ENCODE assay signal across 29 cellular contexts in genomic region chr18:67410671-67411070, GRCh38.
DNase-seq lines count a peak whose midpoint lies in the region; ATAC-seq and TF ChIP-seq lines count a peak whose summit lies in the region.
"Had no signal": no experiment of that assay in that cellular context is flagged by ENCODE, and none has a peak within 500 bp of the region (broad histone marks: within the 10 kb centered on the region; RNA-seq: fewer than 3 reads in every experiment).

No MANE protein-coding gene starts in this region.

- ATAC-seq in right cardiac atrium = no peak
- ATAC-seq in right lobe of liver = no peak
- no peak for ATAC-seq in GM21529 (IDR thresholded peaks at IDR 0.05; ENCODE audit: unreplicated experiment)
- ATAC-seq: activated T-helper 17 cell treated with anti-CD3 and anti-CD28 coated beads, Interleukin-2, amount 50 U/mL, for 72 hours; heart right ventricle; stimulated activated memory B cell treated with anti-CD40 and anti-IgM and Interleukin-4, amounts not matched to agents 10 μg/mL and 1 μg/mL and 100 μg/mL, for 72 hours had no signal

- H3K4me1 ChIP-seq in right cardiac atrium (ENCODE audit: control insufficient read depth, insufficient read depth, low read length) (no peaks in the 10 kb centered on the region), right lobe of liver (no peaks in the 10 kb centered on the region)
- H3K4me1 ChIP-seq: heart right ventricle, left ventricle myocardium inferior, Peyer's patch, testis, vagina had no signal

- H3K27ac ChIP-seq in right cardiac atrium (ENCODE audit: low read length) = no peak overlapping the region
- no peak overlapping the region for H3K27ac ChIP-seq in right lobe of liver
- H3K27ac ChIP-seq: coronary artery, heart right ventricle, left ventricle myocardium inferior, Peyer's patch, SJSA1, skin epidermis, testis, vagina, WERI-Rb-1 had no signal

- peak; percentile 35 for DNase-seq in EH (ENCODE audit: low read depth)
- DNase-seq in MG63 = peak; percentile 9
- DNase-seq in choroid plexus epithelial cell (ENCODE audit: low read depth) = peak; percentile 63
- DNase-seq in myocyte (ENCODE audit: low read depth) = peak; percentile 62
- DNase-seq in right cardiac atrium = no peak
- DNase-seq in right lobe of liver = no peak
- DNase-seq in A172 (ENCODE audit: low spot score) = no peak
- DNase-seq: activated CD4-positive, alpha-beta T cell treated with anti-CD3 and anti-CD28 coated beads, Interleukin-2, amount 10 ng/mL, durations not matched to agents 7 days and 5 days; CD4-positive, alpha-beta T cell; DMS53; heart right ventricle; KG1; left ventricle myocardium inferior; NCI-H1092 treated with DMSO at 0.1 percent for 48 hours; NCI-H2029 treated with DMSO at 0.1 percent for 48 hours; NCI-H446 treated with DMSO at 0.1 percent for 48 hours; nephron progenitor cell; NK-92 treated with Interleukin-12 subunit alpha and Interleukin-12 subunit beta, amount 100 ng/mL, for 24 hours; Peyer's patch; stimulated activated CD4-positive, alpha-beta T cell treated with anti-CD3 and anti-CD28 coated beads, Interleukin-2, amount 100 ng/mL, for 24 hours; testis; WERI-Rb-1 had no signal

- TF ChIP-seq POLR2A in right lobe of liver (IDR thresholded peaks at IDR 0.05) = no peak

- H3K4me3 ChIP-seq in MG63 (no peak overlapping the region), choroid plexus epithelial cell (ENCODE audit: low read depth, low read length) (no peak overlapping the region), right cardiac atrium (ENCODE audit: low read length) (no peak overlapping the region), right lobe of liver (no peak overlapping the region)
- H3K4me3 ChIP-seq: coronary artery, heart right ventricle, left ventricle myocardium inferior, Peyer's patch, SJSA1, skin epidermis, testis, vagina had no signal

- intact Hi-C loops in right cardiac atrium (cut with DNase I) (no loop called here), right lobe of liver (cut with DNase I) (no loop called here)

- H3K9me3 ChIP-seq in MG63 (no peaks in the 10 kb centered on the region; the same call in 1 of the 2 replicates), right cardiac atrium (ENCODE audit: control insufficient read depth, low read length) (no peaks in the 10 kb centered on the region), right lobe of liver (no peaks in the 10 kb centered on the region)
- H3K9me3 ChIP-seq: heart right ventricle, left ventricle myocardium inferior, Peyer's patch, SJSA1, testis, vagina had no signal

- WGBS in right cardiac atrium = 43% methylated on average over 2 of the region's 2 CpGs
- WGBS in right lobe of liver (ENCODE audit: insufficient coverage, low coverage, low lambda C conversion rate, missing lambda C conversion rate) = 69% methylated on average over 2 of the region's 2 CpGs

- no peak for TF ChIP-seq CTCF in choroid plexus epithelial cell (conservative IDR thresholded peaks at IDR 0.05; ENCODE audit: low read depth, low read length)
- TF ChIP-seq CTCF in right lobe of liver (IDR thresholded peaks at IDR 0.05) = no peak

- H3K27me3 ChIP-seq in MG63 (no peaks in the 10 kb centered on the region), right cardiac atrium (ENCODE audit: control insufficient read depth, insufficient read depth) (no peaks in the 10 kb centered on the region), right lobe of liver (no peaks in the 10 kb centered on the region)
- H3K27me3 ChIP-seq: heart right ventricle, Peyer's patch, SJSA1, testis, vagina had no signal

- H3K36me3 ChIP-seq in MG63 (no peaks in the 10 kb centered on the region), right lobe of liver (no peaks in the 10 kb centered on the region)
- H3K36me3 ChIP-seq: heart right ventricle, left ventricle myocardium inferior, Peyer's patch, SJSA1, vagina, WERI-Rb-1 had no signal

Comparison
In these comparisons a context has a peak if more than half of its experiments do, and no peak if none do; other contexts are left out.
1. DNase-seq: peak in EH (single experiment), MG63 (single experiment), choroid plexus epithelial cell (single experiment) and myocyte (single experiment); none in right cardiac atrium (0 of 3), right lobe of liver (0 of 3) and A172 (single experiment).